18 cellular contexts compared by ENCODE assay signal in the genomic region with DNA sequence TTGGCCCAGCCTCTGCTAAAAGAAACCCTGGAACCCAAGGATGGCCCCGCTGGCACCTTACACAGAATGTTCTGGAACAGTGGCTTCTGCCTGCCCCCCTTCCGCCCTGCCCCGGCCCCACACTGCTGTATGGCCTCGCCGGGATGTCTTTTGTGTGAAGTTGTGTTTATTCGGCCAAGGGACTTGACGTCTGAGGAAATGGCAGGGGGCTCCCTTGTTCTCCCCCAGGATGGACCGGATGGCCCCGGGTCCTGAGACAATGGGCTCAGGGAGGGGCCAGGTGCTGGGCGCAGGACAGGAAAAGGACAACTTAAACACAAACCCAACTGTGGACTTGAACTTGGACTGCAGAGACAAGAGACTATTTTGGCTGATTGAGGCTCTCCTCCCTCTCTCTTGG.
DNase-seq lines count a peak whose midpoint lies in the region; ATAC-seq, FAIRE-seq and TF ChIP-seq lines count a peak whose summit lies in the region.
"Had no signal": no experiment of that assay in that cellular context is flagged by ENCODE, and none has a peak within 500 bp of the region (broad histone marks: within the 10 kb centered on the region; RNA-seq: fewer than 3 reads in every experiment).

No MANE protein-coding gene starts in this region.

- no peaks in the 10 kb centered on the region for H3K9me3 ChIP-seq in endothelial cell of umbilical vein (replicated peaks; ENCODE audit: control insufficient read depth, insufficient read depth, low read length)
- no peaks in the 10 kb centered on the region for H3K9me3 ChIP-seq in muscle layer of colon (ENCODE audit: low read length)
- H3K9me3 ChIP-seq in thyroid gland: no peaks in the 10 kb centered on the region
- H3K9me3 ChIP-seq: MG63 had no signal

- FAIRE-seq in endothelial cell of umbilical vein (lab: Jason Lieb, UNC): no peak

- H3K27ac ChIP-seq in endothelial cell of umbilical vein (ENCODE audit: insufficient read depth, low read depth, low read length) (no peak overlapping the region), muscle layer of colon (ENCODE audit: low read depth, low read length) (peak overlapping the region; percentile 22), thyroid gland (peak overlapping the region in 2 of 3 donors; percentile 41 to 50)

- H3K4me1 ChIP-seq in endothelial cell of umbilical vein (ENCODE audit: control insufficient read depth, extremely low read depth, insufficient read depth, low read length) (peaks cover 3% of the 10 kb centered on the region), muscle layer of colon (ENCODE audit: insufficient read depth, low read length) (peaks cover 17% of the 10 kb centered on the region), thyroid gland (peaks cover 11 to 24% of the 10 kb centered on the region in 2 donors)

- TF ChIP-seq POLR2A in endothelial cell of umbilical vein (IDR thresholded peaks at IDR 0.05; ENCODE audit: low read depth, low read length) (no peak), thyroid gland (IDR thresholded peaks at IDR 0.05) (no peak)

- H3K79me2 ChIP-seq in endothelial cell of umbilical vein (ENCODE audit: control insufficient read depth, insufficient read depth, low read length): no peaks in the 10 kb centered on the region

- H3K9me1 ChIP-seq in endothelial cell of umbilical vein (replicated peaks; ENCODE audit: control insufficient read depth, extremely low read depth, insufficient read depth, low read length): no peaks in the 10 kb centered on the region

- no peak overlapping the region for H3K4me2 ChIP-seq in endothelial cell of umbilical vein (ENCODE audit: insufficient read depth, low read length)

- CTCF ChIA-PET in endothelial cell of umbilical vein (lab: Charles Lee): interaction anchor here (1.6 kb wide), 1 partner anchor 95 kb away, joined by 3 read pairs; no protein-coding TSS in a partner anchor

- H3K9ac ChIP-seq in endothelial cell of umbilical vein (replicated peaks; ENCODE audit: extremely low read depth, insufficient read depth, low read length) (no peak overlapping the region), muscle layer of colon (ENCODE audit: low read length) (no peak overlapping the region)

- ATAC-seq in left ventricle myocardium superior: peak; percentile 39
- ATAC-seq in GM19452 (IDR thresholded peaks at IDR 0.05; ENCODE audit: unreplicated experiment): no peak

- intact Hi-C loops in endothelial cell of umbilical vein (cut with micrococcal nuclease) (no loop called here), left ventricle myocardium superior (cut with micrococcal nuclease) (no loop called here), thyroid gland (cut with DNase I) (no loop called here)

- TF ChIP-seq CTCF in endothelial cell of umbilical vein (IDR thresholded peaks at IDR 0.05; ENCODE audit: extremely low read depth in 1 of 2, insufficient read depth in 1 of 2, low read depth in 1 of 2, low read length in 2 of 2) (no peak), thyroid gland (IDR thresholded peaks at IDR 0.05) (no peak)

- no peaks in the 10 kb centered on the region for H4K20me1 ChIP-seq in endothelial cell of umbilical vein (replicated peaks; ENCODE audit: control insufficient read depth, extremely low read depth, insufficient read depth, low read length)

- H3K4me3 ChIP-seq in endothelial cell of umbilical vein (replicated peaks in 1 of 3; ENCODE audit: insufficient read depth in 1 of 3, low read depth in 1 of 3, low read length in 3 of 3) (no peak overlapping the region), muscle layer of colon (ENCODE audit: low read depth in 1 of 2, low read length in 2 of 2) (no peak overlapping the region), thyroid gland (replicated peaks in 1 of 3) (no peak overlapping the region)
- H3K4me3 ChIP-seq: MG63 had no signal

- POLR2A ChIA-PET in endothelial cell of umbilical vein (lab: Charles Lee): no interaction called here

- no peak overlapping the region for H2AFZ ChIP-seq in endothelial cell of umbilical vein (ENCODE audit: low read depth, low read length)

- BruUV-seq in endothelial cell of umbilical vein (replicated peaks; lab: Mats Ljungman, UMichigan): no TSS peak

- 55 to 60% methylated on average over 5 to 10 of the region's 10 CpGs for WGBS in thyroid gland, 2 donors

- H3K27me3 ChIP-seq in endothelial cell of umbilical vein (ENCODE audit: control insufficient read depth in 2 of 2, insufficient read depth in 2 of 2, low read length in 2 of 2) (no peaks in the 10 kb centered on the region), muscle layer of colon (ENCODE audit: control insufficient read depth in 1 of 2, insufficient read depth in 2 of 2, low read length in 2 of 2) (no peaks in the 10 kb centered on the region), thyroid gland (no peaks in the 10 kb centered on the region)
- H3K27me3 ChIP-seq: MG63 had no signal

- dilution Hi-C loops in endothelial cell of umbilical vein (cut with MboI; ENCODE audit: extremely low pct_ligation_motif_present, low sequenced_read_pairs): no loop called here

- no peaks in the 10 kb centered on the region for H3K36me3 ChIP-seq in endothelial cell of umbilical vein (ENCODE audit: control insufficient read depth in 2 of 2, extremely low read depth in 1 of 2, insufficient read depth in 2 of 2, low read length in 2 of 2)
- no peaks in the 10 kb centered on the region for H3K36me3 ChIP-seq in muscle layer of colon (ENCODE audit: insufficient read depth, low read length)
- no peaks in the 10 kb centered on the region for H3K36me3 ChIP-seq in thyroid gland
- H3K36me3 ChIP-seq: MG63 had no signal

- DNase-seq in endothelial cell of umbilical vein (ENCODE audit: low read depth, low spot score) (peak; percentile 21), left ventricle myocardium superior (no peak), thyroid gland (no peak), NCI-H345 (lab: John Stamatoyannopoulos, UW) (no peak)
- no peak for DNase-seq in activated effector memory CD4-positive, alpha-beta T cell treated with anti-CD3 and anti-CD28 coated beads, Interleukin-2, amount 50 U/mL, for 16 hours
- DNase-seq: Calu3; CD4-positive, alpha-beta memory T cell; DMS53; HCEC 1CT; IMR-90; Karpas-422; MG63; NCI-H1092 treated with DMSO at 0.1 percent for 48 hours; NCI-H187; NCI-H69; SIG-M5 had no signal

TF ChIP-seq in endothelial cell of umbilical vein, 7 proteins besides CTCF, POLR2A, EP300 and RAD21:
- TF ChIP-seq POLR2AphosphoS5 (IDR thresholded peaks at IDR 0.05; ENCODE audit: insufficient read depth, low read depth, low read length): no peak
- no peak for TF ChIP-seq EZH2 (IDR thresholded peaks at IDR 0.05; ENCODE audit: borderline replicate concordance, low read depth, low read length, severe bottlenecking)
